Comparison of ENCODE assay signal across 27 cellular contexts in the genomic region with DNA sequence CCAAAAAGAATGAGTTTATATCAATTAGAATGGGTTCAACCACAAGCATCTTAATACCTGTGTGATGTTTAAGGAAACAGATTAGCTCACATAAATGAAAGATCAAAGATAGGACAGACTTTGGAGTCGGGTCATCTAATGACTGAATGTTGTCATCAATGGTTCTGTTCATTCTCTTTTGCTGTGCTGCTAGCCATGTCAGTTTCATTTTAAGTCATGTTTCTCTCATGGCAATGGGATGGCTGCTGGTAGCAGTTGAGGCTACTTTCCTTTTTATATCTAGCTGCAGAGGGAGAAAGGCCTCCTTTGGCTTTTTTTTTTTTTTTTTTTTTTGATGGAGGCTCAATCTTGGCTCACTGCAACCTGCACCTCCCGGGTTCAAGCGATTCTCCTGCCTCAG.
"Had no signal": no experiment of that assay in that cellular context is flagged by ENCODE, and none has a peak within 500 bp of the region (broad histone marks: within the 10 kb centered on the region; RNA-seq: fewer than 3 reads in every experiment).

No MANE protein-coding gene starts in this region.

- H3K4me3 ChIP-seq: dorsolateral prefrontal cortex, gastrocnemius medialis, lower lobe of right lung, prostate gland, right atrium auricular region, smooth muscle cell, thyroid gland, vagina had no signal

- H3K27me3 ChIP-seq: gastrocnemius medialis, right atrium auricular region, thyroid gland, vagina had no signal

- H3K36me3 ChIP-seq: gastrocnemius medialis, lower lobe of right lung, prostate gland, right atrium auricular region, thyroid gland, vagina had no signal

- H3K4me1 ChIP-seq: lower lobe of right lung, prostate gland, right atrium auricular region, thyroid gland, vagina had no signal

- DNase-seq: dorsolateral prefrontal cortex; effector CD8-positive, alpha-beta T cell; endodermal cell; foreskin fibroblast; gastrocnemius medialis; head of caudate nucleus; left ventricle myocardium superior; lower lobe of right lung; naive thymus-derived CD8-positive, alpha-beta T cell; nephron progenitor cell; nucleus accumbens; stimulated activated CD4-positive, alpha-beta T cell treated with anti-CD3 and anti-CD28 coated beads, Interleukin-12 subunit alpha, Interleukin-12 subunit beta, amount 100 ng/mL, for 4 hours; stimulated activated CD4-positive, alpha-beta T cell treated with anti-CD3 and anti-CD28 coated beads, Interleukin-1b, Interleukin-23, amount 100 ng/mL, for 48 hours; stimulated activated CD4-positive, alpha-beta T cell treated with anti-CD3 and anti-CD28 coated beads, Interleukin-4, amount 100 ng/mL, for 1 hour; stimulated activated CD8-positive, alpha-beta memory T cell treated with anti-CD3 and anti-CD28 coated beads, Interleukin-4, amount 100 ng/mL, for 48 hours; stimulated activated naive CD4-positive, alpha-beta T cell; stimulated activated naive CD8-positive, alpha-beta T cell treated with anti-CD3 and anti-CD28 coated beads, Interleukin-15, amount 100 ng/mL, for 72 hours; thyroid gland; trophoblast cell had no signal

- H3K9me3 ChIP-seq: gastrocnemius medialis, lower lobe of right lung, prostate gland, right atrium auricular region, thyroid gland, vagina had no signal

- FAIRE-seq: keratinocyte had no signal

- H3K4me2 ChIP-seq: smooth muscle cell had no signal

- H3K27ac ChIP-seq: dorsolateral prefrontal cortex, epithelial cell of prostate, gastrocnemius medialis, lower lobe of right lung, prostate gland, right atrium auricular region, thyroid gland, vagina had no signal

- ATAC-seq: esophagus mucosa; gastrocnemius medialis; left ventricle myocardium superior; lower lobe of right lung; naive thymus-derived CD8-positive, alpha-beta T cell; sciatic nerve; stimulated activated naive CD8-positive, alpha-beta T cell treated with anti-CD3 and anti-CD28 coated beads, Interleukin-15, amount 100 ng/mL, for 72 hours had no signal
